In genomic region chr6:42099340-42100028, GRCh38 we compare ENCODE assay signal across 1 cellular context.
TF ChIP-seq lines count a peak whose summit lies in the region.

No MANE protein-coding gene starts in this region.

TF ChIP-seq in H1, 55 proteins besides CTCF, POLR2A, EP300 and RAD21:
- TF ChIP-seq POLR2AphosphoS5 (IDR thresholded peaks at IDR 0.05; ENCODE audit: low read depth, low read length), result peak; percentile 69
- TF ChIP-seq KDM5A (IDR thresholded peaks at IDR 0.05; ENCODE audit: low read length), result no peak
- TF ChIP-seq SIN3A (conservative IDR thresholded peaks at IDR 0.05 in 1 of 2, IDR thresholded peaks at IDR 0.05 in 1 of 2; ENCODE audit: low read depth in 1 of 2, low read length in 2 of 2), result 0 out of 4 replicates have a peak, but pooled peaks of 1 of the 2 experiments have one; percentile 31
